Comparison of ENCODE assay signal across 8 cellular contexts in the genomic region with DNA sequence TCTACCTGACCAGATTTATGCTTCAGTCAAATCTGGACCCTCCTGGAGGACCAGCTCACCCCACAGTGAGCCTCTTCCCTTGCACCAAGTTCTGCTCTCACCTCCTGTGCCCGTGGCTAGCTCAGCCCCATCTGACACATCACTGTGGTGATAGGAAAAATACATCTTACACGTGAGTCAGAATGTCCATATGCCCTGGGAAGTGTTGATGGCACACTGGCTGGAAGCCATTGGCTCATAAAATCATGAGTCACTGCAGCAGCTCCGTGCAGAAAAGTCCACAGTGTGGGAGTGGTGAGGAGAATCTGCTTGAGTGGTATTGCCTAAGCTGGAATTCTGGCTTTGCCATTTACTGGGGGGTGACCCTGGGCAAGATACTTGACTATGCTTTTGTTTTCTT. TPM values are rescaled to one million over a fixed set of nuclear protein-coding genes. Genes with fewer than 3 reads are reported as not detected.
DNase-seq lines count a peak whose midpoint lies in the region; ATAC-seq lines count a peak whose summit lies in the region.

No MANE protein-coding gene starts in this region.

- ATAC-seq in Right ventricle myocardium superior (ENCODE audit: poor library complexity) (peak; percentile 95), HG03342 (IDR thresholded peaks at IDR 0.05; ENCODE audit: unreplicated experiment) (no peak)

- DNase-seq in AG20443 (ENCODE audit: low spot score) (peak; percentile 93), HS-5 (ENCODE audit: low read depth) (peak; percentile 99), activated T-cell treated with anti-CD3 and anti-CD28 coated beads for 4 hours (peak; percentile 16), Right ventricle myocardium superior (peak; percentile 78), NCI-H2227 (lab: John Stamatoyannopoulos, UW; ENCODE audit: unreplicated experiment) (no peak), midbrain (lab: John Stamatoyannopoulos, UW) (no peak)
- peak; percentile 24 to 33 for DNase-seq in stimulated activated CD4-positive, alpha-beta T cell treated with anti-CD3 and anti-CD28 coated beads, Interleukin-2, amount 100 ng/mL, for 48 hours

- intact Hi-C loops in Right ventricle myocardium superior (cut with DNase I), result no loop called here

RNA-seq across cellular contexts. Expression of a gene that starts 42.6 kb away (rescaled TPM):
- 7.2 TPM for total RNA-seq in Right ventricle myocardium superior

Comparison
In these comparisons a context has a peak if more than half of its experiments do, and no peak if none do; other contexts are left out.
1. DNase-seq: peak in AG20443 (single experiment), HS-5 (single experiment), activated T-cell treated with anti-CD3 and anti-CD28 coated beads for 4 hours (single experiment), Right ventricle myocardium superior (single experiment) and stimulated activated CD4-positive, alpha-beta T cell treated with anti-CD3 and anti-CD28 coated beads, Interleukin-2, amount 100 ng/mL, for 48 hours (2 of 2); none in NCI-H2227 (single experiment) and midbrain (single experiment).